In the genomic region with DNA sequence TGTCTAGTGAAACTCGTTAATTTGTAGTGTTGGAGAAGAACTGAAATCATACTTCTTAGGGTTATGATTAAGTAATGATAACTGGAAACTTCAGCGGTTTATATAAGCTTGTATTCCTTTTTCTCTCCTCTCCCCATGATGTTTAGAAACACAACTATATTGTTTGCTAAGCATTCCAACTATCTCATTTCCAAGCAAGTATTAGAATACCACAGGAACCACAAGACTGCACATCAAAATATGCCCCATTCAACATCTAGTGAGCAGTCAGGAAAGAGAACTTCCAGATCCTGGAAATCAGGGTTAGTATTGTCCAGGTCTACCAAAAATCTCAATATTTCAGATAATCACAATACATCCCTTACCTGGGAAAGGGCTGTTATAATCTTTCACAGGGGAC, we compare ENCODE assay signal across 14 cellular contexts.
DNase-seq lines count a peak whose midpoint lies in the region; ATAC-seq and TF ChIP-seq lines count a peak whose summit lies in the region.
"Had no signal": no experiment of that assay in that cellular context is flagged by ENCODE, and none has a peak within 500 bp of the region (broad histone marks: within the 10 kb centered on the region; RNA-seq: fewer than 3 reads in every experiment).

No MANE protein-coding gene starts in this region.

- DNase-seq in EH (ENCODE audit: low read depth) (peak; percentile 6), amniotic epithelial cell (ENCODE audit: low read depth) (peak; percentile 76), fibroblast of the aortic adventitia (ENCODE audit: low read depth) (peak; percentile 6), hippocampal formation (lab: John Stamatoyannopoulos, UW) (no peak), SKM-1 treated with dmso at 0.1 percent for 144 hours (lab: John Stamatoyannopoulos, UW; ENCODE audit: unreplicated experiment) (no peak), NCI-H748 (lab: John Stamatoyannopoulos, UW; ENCODE audit: unreplicated experiment) (no peak)
- DNase-seq: DMS153, HFFc6, MM.1S, NCI-H1105, NCI-H1694, NCI-H510A treated with DMSO at 0.1 percent for 48 hours had no signal

- no peaks in the 10 kb centered on the region for H3K27me3 Mint-ChIP-seq in stimulated activated memory B cell treated with anti-CD40 and anti-IgM and Interleukin-4, amounts not matched to agents 10 μg/mL and 1 μg/mL and 100 μg/mL, for 72 hours

- no peaks in the 10 kb centered on the region for H3K36me3 Mint-ChIP-seq in stimulated activated memory B cell treated with anti-CD40 and anti-IgM and Interleukin-4, amounts not matched to agents 10 μg/mL and 1 μg/mL and 100 μg/mL, for 72 hours
- H3K36me3 Mint-ChIP-seq: CD14-positive monocyte had no signal

- no peak for TF ChIP-seq CTCF in fibroblast of the aortic adventitia (IDR thresholded peaks at IDR 0.05; ENCODE audit: insufficient read depth, low read length)

- ATAC-seq in stimulated activated memory B cell treated with anti-CD40 and anti-IgM and Interleukin-4, amounts not matched to agents 10 μg/mL and 1 μg/mL and 100 μg/mL, for 72 hours = peak; percentile 28

- H3K9me3 Mint-ChIP-seq in stimulated activated memory B cell treated with anti-CD40 and anti-IgM and Interleukin-4, amounts not matched to agents 10 μg/mL and 1 μg/mL and 100 μg/mL, for 72 hours = no peaks in the 10 kb centered on the region

- no peak overlapping the region for H3K27ac Mint-ChIP-seq in stimulated activated memory B cell treated with anti-CD40 and anti-IgM and Interleukin-4, amounts not matched to agents 10 μg/mL and 1 μg/mL and 100 μg/mL, for 72 hours
- H3K27ac Mint-ChIP-seq: CD14-positive monocyte, HFFc6 had no signal

- no peak overlapping the region for H3K4me3 ChIP-seq in fibroblast of the aortic adventitia (ENCODE audit: low read depth, low read length)

- no peak overlapping the region for H3K4me3 Mint-ChIP-seq in stimulated activated memory B cell treated with anti-CD40 and anti-IgM and Interleukin-4, amounts not matched to agents 10 μg/mL and 1 μg/mL and 100 μg/mL, for 72 hours
- H3K4me3 Mint-ChIP-seq: CD14-positive monocyte, HFFc6 had no signal

- H3K4me1 Mint-ChIP-seq in stimulated activated memory B cell treated with anti-CD40 and anti-IgM and Interleukin-4, amounts not matched to agents 10 μg/mL and 1 μg/mL and 100 μg/mL, for 72 hours = no peaks in the 10 kb centered on the region
- H3K4me1 Mint-ChIP-seq: CD14-positive monocyte had no signal

Comparison
In these comparisons a context has a peak if more than half of its experiments do, and no peak if none do; other contexts are left out.
1. DNase-seq: peak in EH (single experiment), amniotic epithelial cell (single experiment) and fibroblast of the aortic adventitia (single experiment); none in hippocampal formation (0 of 2), SKM-1 treated with dmso at 0.1 percent for 144 hours (single experiment) and NCI-H748 (single experiment).